ENCODE assay signal across 8 cellular contexts in the genomic region with DNA sequence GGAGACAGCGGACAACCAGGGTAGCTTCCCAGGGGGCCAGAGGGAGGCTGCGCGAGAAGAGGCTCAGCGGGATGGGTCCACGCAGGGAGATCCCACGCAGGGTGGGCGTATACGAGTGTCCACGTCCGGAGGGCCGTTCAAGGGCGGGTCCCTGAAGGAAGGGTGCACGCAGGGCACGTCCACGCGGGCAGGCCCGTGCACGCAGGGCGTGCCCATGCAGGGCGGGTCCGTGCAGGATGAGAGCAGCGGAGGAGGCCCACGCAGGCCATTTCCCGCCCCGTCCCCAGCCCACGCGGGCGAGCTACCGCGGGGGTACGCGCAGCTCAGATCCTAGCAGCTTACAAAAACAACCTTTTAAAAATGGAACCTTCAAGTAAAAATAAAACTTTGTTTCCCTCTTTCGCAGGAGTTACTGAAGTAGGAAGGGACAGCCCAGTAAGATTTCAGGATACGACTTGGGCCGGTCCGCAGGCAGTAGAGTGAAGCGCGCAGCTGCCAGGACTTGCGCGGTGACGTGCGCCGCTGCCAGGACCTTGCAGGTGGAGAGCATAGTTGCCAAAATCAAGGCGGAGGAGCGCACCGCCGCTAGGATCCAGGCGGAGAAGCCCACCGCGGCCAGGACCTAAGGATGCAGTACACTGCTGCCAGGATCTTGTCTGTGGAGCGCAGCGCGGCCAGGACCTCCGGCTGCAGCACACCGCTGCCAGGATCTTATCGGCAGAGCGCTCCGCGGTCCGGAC. TPM values are rescaled to one million over a fixed set of nuclear protein-coding genes. Genes with fewer than 3 reads are reported as not detected.
DNase-seq lines count a peak whose midpoint lies in the region; ATAC-seq and TF ChIP-seq lines count a peak whose summit lies in the region.

No MANE protein-coding gene starts in this region.

- no peaks in the 10 kb centered on the region for H3K27me3 Mint-ChIP-seq in activated T-helper 17 cell treated with anti-CD3 and anti-CD28 coated beads, Interleukin-2, amount 50 U/mL, for 72 hours
- H3K27me3 Mint-ChIP-seq in nephron progenitor cell (ENCODE audit: low read depth, poor library complexity): peaks cover 21% of the 10 kb centered on the region
- peaks cover 6% of the 10 kb centered on the region for H3K27me3 Mint-ChIP-seq in stimulated activated naive CD8-positive, alpha-beta T cell treated with anti-CD3 and anti-CD28 coated beads, Interleukin-15, amount 100 ng/mL, for 72 hours

- peak overlapping the region; percentile 92 for H3K4me3 Mint-ChIP-seq in activated T-helper 17 cell treated with anti-CD3 and anti-CD28 coated beads, Interleukin-2, amount 50 U/mL, for 72 hours
- peak overlapping the region; percentile 92 for H3K4me3 Mint-ChIP-seq in nephron progenitor cell
- H3K4me3 Mint-ChIP-seq in stimulated activated naive CD8-positive, alpha-beta T cell treated with anti-CD3 and anti-CD28 coated beads, Interleukin-15, amount 100 ng/mL, for 72 hours: peak overlapping the region; percentile 98 to 100

- H3K9me3 Mint-ChIP-seq in activated T-helper 17 cell treated with anti-CD3 and anti-CD28 coated beads, Interleukin-2, amount 50 U/mL, for 72 hours: no peaks in the 10 kb centered on the region
- no peaks in the 10 kb centered on the region for H3K9me3 Mint-ChIP-seq in nephron progenitor cell
- H3K9me3 Mint-ChIP-seq in stimulated activated naive CD8-positive, alpha-beta T cell treated with anti-CD3 and anti-CD28 coated beads, Interleukin-15, amount 100 ng/mL, for 72 hours: no peaks in the 10 kb centered on the region

- H3K4me3 ChIP-seq in fibroblast of pulmonary artery (replicated peaks; ENCODE audit: low read depth, low read length): peak overlapping the region; percentile 88

- H3K4me1 Mint-ChIP-seq in activated T-helper 17 cell treated with anti-CD3 and anti-CD28 coated beads, Interleukin-2, amount 50 U/mL, for 72 hours: peaks cover 10% of the 10 kb centered on the region
- H3K4me1 Mint-ChIP-seq in nephron progenitor cell: peaks cover 25% of the 10 kb centered on the region
- peaks cover 65% of the 10 kb centered on the region for H3K4me1 Mint-ChIP-seq in stimulated activated naive CD8-positive, alpha-beta T cell treated with anti-CD3 and anti-CD28 coated beads, Interleukin-15, amount 100 ng/mL, for 72 hours

- H3K27ac Mint-ChIP-seq in activated T-helper 17 cell treated with anti-CD3 and anti-CD28 coated beads, Interleukin-2, amount 50 U/mL, for 72 hours: peak overlapping the region; percentile 99
- H3K27ac Mint-ChIP-seq in nephron progenitor cell: peak overlapping the region; percentile 100
- peak overlapping the region; percentile 99 to 100 for H3K27ac Mint-ChIP-seq in stimulated activated naive CD8-positive, alpha-beta T cell treated with anti-CD3 and anti-CD28 coated beads, Interleukin-15, amount 100 ng/mL, for 72 hours

- peak; percentile 55 for ATAC-seq in GM21619 (IDR thresholded peaks at IDR 0.05; ENCODE audit: unreplicated experiment)
- ATAC-seq in activated T-helper 17 cell treated with anti-CD3 and anti-CD28 coated beads, Interleukin-2, amount 50 U/mL, for 72 hours (replicated peaks): peak; percentile 80
- peak; percentile 83 for ATAC-seq in stimulated activated naive CD8-positive, alpha-beta T cell treated with anti-CD3 and anti-CD28 coated beads, Interleukin-15, amount 100 ng/mL, for 72 hours

- no peak for TF ChIP-seq EP300 in Ishikawa (IDR thresholded peaks at IDR 0.05; ENCODE audit: borderline replicate concordance)

- peaks cover 41% of the 10 kb centered on the region for H3K36me3 Mint-ChIP-seq in activated T-helper 17 cell treated with anti-CD3 and anti-CD28 coated beads, Interleukin-2, amount 50 U/mL, for 72 hours (ENCODE audit: low read depth)
- peaks cover 20% of the 10 kb centered on the region for H3K36me3 Mint-ChIP-seq in nephron progenitor cell (ENCODE audit: low read depth)

- no peak for TF ChIP-seq RAD21 in Ishikawa (IDR thresholded peaks at IDR 0.05; ENCODE audit: low read depth)

- TF ChIP-seq CTCF in fibroblast of pulmonary artery (IDR thresholded peaks at IDR 0.05; ENCODE audit: low read length, missing control alignments): no peak
- no peak for TF ChIP-seq CTCF in nephron progenitor cell (IDR thresholded peaks at IDR 0.05)

- DNase-seq in DMS79 treated with DMSO at 0.1 percent for 48 hours (lab: John Stamatoyannopoulos, UW) (peak; percentile 94), RPMI7951 (ENCODE audit: low read depth) (peak; percentile 87), fibroblast of pulmonary artery (ENCODE audit: low read depth) (peak; percentile 92), nephron progenitor cell (no peak)
- peak; percentile 89 to 91 for DNase-seq in stimulated activated naive CD8-positive, alpha-beta T cell treated with anti-CD3 and anti-CD28 coated beads, Interleukin-15, amount 100 ng/mL, for 72 hours

TF ChIP-seq in Ishikawa, 13 proteins besides CTCF, POLR2A, EP300 and RAD21:
- TF ChIP-seq, protein P1, sequence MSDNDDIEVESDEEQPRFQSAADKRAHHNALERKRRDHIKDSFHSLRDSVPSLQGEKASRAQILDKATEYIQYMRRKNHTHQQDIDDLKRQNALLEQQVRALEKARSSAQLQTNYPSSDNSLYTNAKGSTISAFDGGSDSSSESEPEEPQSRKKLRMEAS (IDR thresholded peaks at IDR 0.05): peak; percentile 83
- TF ChIP-seq CEBPB (IDR thresholded peaks at IDR 0.05) (no peak; the same call in 1 of the 2 replicates), USF1 (IDR thresholded peaks at IDR 0.05) (0 out of 2 replicates have a peak, but pooled peaks have one; percentile 27), CREB1 (IDR thresholded peaks at IDR 0.05; ENCODE audit: low read depth) (peak; percentile 80), TEAD4 (IDR thresholded peaks at IDR 0.05) (peak; percentile 5), TAF1 (IDR thresholded peaks at IDR 0.05; ENCODE audit: low read depth) (peak; percentile 75), YY1 (IDR thresholded peaks at IDR 0.05; ENCODE audit: low read depth) (0 out of 2 replicates have a peak, but pooled peaks have one; percentile 4), TCF12 (IDR thresholded peaks at IDR 0.05; ENCODE audit: low read depth) (no peak; the same call in 1 of the 2 replicates), EGR1 (IDR thresholded peaks at IDR 0.05) (no peak; the same call in none of the 2 replicates), FOXM1 (IDR thresholded peaks at IDR 0.05; ENCODE audit: borderline replicate concordance, low read depth) (no peak), NFIC (IDR thresholded peaks at IDR 0.05) (peak; percentile 40; the same call in 1 of the 2 replicates), ZBTB7A (IDR thresholded peaks at IDR 0.05; ENCODE audit: low read depth) (no peak)
- TF ChIP-seq, protein P2, sequence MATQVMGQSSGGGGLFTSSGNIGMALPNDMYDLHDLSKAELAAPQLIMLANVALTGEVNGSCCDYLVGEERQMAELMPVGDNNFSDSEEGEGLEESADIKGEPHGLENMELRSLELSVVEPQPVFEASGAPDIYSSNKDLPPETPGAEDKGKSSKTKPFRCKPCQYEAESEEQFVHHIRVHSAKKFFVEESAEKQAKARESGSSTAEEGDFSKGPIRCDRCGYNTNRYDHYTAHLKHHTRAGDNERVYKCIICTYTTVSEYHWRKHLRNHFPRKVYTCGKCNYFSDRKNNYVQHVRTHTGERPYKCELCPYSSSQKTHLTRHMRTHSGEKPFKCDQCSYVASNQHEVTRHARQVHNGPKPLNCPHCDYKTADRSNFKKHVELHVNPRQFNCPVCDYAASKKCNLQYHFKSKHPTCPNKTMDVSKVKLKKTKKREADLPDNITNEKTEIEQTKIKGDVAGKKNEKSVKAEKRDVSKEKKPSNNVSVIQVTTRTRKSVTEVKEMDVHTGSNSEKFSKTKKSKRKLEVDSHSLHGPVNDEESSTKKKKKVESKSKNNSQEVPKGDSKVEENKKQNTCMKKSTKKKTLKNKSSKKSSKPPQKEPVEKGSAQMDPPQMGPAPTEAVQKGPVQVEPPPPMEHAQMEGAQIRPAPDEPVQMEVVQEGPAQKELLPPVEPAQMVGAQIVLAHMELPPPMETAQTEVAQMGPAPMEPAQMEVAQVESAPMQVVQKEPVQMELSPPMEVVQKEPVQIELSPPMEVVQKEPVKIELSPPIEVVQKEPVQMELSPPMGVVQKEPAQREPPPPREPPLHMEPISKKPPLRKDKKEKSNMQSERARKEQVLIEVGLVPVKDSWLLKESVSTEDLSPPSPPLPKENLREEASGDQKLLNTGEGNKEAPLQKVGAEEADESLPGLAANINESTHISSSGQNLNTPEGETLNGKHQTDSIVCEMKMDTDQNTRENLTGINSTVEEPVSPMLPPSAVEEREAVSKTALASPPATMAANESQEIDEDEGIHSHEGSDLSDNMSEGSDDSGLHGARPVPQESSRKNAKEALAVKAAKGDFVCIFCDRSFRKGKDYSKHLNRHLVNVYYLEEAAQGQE (IDR thresholded peaks at IDR 0.05; ENCODE audit: low read depth): no peak

RNA-seq across cellular contexts. Expression of gene RNF187, which starts 0.4 kb away (rescaled TPM):
- 30.5 and 49.1 TPM in 2 replicates for total RNA-seq in RPMI7951 (2014; rRNA removed; shearing (Covaris generic))
- 100 to 1,000 TPM in 1 of 2 donors, 10 to 100 TPM in 1; 92.7 to 111 TPM for total RNA-seq in activated T-helper 17 cell treated with anti-CD3 and anti-CD28 coated beads, Interleukin-2, amount 50 U/mL, for 72 hours
